In genomic region chr17:79420318-79421243, GRCh38 we compare ENCODE assay signal across 1 cellular context.
TF ChIP-seq lines count a peak whose summit lies in the region.

No MANE protein-coding gene starts in this region.

TF ChIP-seq in GM23338, 12 proteins besides CTCF, POLR2A, EP300 and RAD21 (continued from another document):
- no peak for TF ChIP-seq ZNF462 (CRISPR knock-in tag; IDR thresholded peaks at IDR 0.05)
